Comparison of ENCODE assay signal across 1 cellular context in the genomic region with DNA sequence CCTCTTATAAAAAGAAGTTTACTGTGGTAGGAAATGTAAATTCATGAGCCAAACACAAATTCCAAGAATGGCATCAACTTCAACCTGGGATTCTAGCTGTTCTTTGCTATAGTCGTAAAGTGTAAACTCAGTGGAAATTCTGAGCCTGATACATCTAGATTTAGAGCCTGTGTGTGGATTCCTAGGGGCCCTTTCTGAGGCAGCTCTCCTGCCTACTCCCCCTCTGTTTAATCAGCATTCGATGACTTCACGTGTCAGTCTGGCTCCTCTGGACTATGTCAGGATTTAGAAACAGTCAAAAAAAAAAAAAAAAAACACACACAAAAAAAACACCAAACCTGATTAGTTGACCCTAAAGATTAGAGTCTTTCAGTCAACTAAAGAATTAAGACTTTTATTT.
TF ChIP-seq lines count a peak whose summit lies in the region.

No MANE protein-coding gene starts in this region.

TF ChIP-seq in HepG2, 621 proteins besides CTCF, POLR2A, EP300 and RAD21:
- TF ChIP-seq ZNF7 (CRISPR knock-in tag; IDR thresholded peaks at IDR 0.05) (no peak), ATF7 (IDR thresholded peaks at IDR 0.05) (no peak), ATF7 (CRISPR knock-in tag; IDR thresholded peaks at IDR 0.05) (no peak), ZNF337 (CRISPR knock-in tag; IDR thresholded peaks at IDR 0.05; ENCODE audit: borderline replicate concordance, low read depth) (no peak), SMAD3 (CRISPR knock-in tag; IDR thresholded peaks at IDR 0.05) (no peak), ZNF563 (CRISPR knock-in tag; IDR thresholded peaks at IDR 0.05) (no peak), ZZZ3 (CRISPR knock-in tag; IDR thresholded peaks at IDR 0.05; ENCODE audit: borderline replicate concordance) (no peak)
- TF ChIP-seq, protein P1, sequence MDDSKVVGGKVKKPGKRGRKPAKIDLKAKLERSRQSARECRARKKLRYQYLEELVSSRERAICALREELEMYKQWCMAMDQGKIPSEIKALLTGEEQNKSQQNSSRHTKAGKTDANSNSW (CRISPR knock-in tag; IDR thresholded peaks at IDR 0.05; ENCODE audit: borderline replicate concordance): no peak
- TF ChIP-seq, protein P2, sequence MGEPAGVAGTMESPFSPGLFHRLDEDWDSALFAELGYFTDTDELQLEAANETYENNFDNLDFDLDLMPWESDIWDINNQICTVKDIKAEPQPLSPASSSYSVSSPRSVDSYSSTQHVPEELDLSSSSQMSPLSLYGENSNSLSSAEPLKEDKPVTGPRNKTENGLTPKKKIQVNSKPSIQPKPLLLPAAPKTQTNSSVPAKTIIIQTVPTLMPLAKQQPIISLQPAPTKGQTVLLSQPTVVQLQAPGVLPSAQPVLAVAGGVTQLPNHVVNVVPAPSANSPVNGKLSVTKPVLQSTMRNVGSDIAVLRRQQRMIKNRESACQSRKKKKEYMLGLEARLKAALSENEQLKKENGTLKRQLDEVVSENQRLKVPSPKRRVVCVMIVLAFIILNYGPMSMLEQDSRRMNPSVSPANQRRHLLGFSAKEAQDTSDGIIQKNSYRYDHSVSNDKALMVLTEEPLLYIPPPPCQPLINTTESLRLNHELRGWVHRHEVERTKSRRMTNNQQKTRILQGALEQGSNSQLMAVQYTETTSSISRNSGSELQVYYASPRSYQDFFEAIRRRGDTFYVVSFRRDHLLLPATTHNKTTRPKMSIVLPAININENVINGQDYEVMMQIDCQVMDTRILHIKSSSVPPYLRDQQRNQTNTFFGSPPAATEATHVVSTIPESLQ (CRISPR knock-in tag; conservative IDR thresholded peaks at IDR 0.05): no peak
